Comparison of ENCODE assay signal across 9 cellular contexts in genomic region chr17:67779098-67779672, GRCh38. TPM values are rescaled to one million over a fixed set of nuclear protein-coding genes. Genes with fewer than 3 reads are reported as not detected.
DNase-seq lines count a peak whose midpoint lies in the region; ATAC-seq and TF ChIP-seq lines count a peak whose summit lies in the region.
"Had no signal": no experiment of that assay in that cellular context is flagged by ENCODE, and none has a peak within 500 bp of the region (broad histone marks: within the 10 kb centered on the region; RNA-seq: fewer than 3 reads in every experiment).

No MANE protein-coding gene starts in this region.

- TF ChIP-seq POLR2A in adrenal gland (IDR thresholded peaks at IDR 0.05) = no peak

- H3K36me3 Mint-ChIP-seq in activated CD4-positive, alpha-beta T cell treated with anti-CD3 and anti-CD28 coated beads for 36 hours (ENCODE audit: low read depth) = no peaks in the 10 kb centered on the region
- H3K36me3 Mint-ChIP-seq: activated naive CD8-positive, alpha-beta T cell had no signal

- intact Hi-C loops in activated CD4-positive, alpha-beta T cell treated with anti-CD3 and anti-CD28 coated beads for 36 hours (cut with DNase I, micrococcal nuclease) = loop anchor here in 1 of 2 experiments (1.0 to 2.0 kb wide), 2 partner anchors 62 to 404 kb away; partner anchors contain the start of gene NOL11
- intact Hi-C loops in adrenal gland (cut with DNase I) = no loop called here

- peak overlapping the region in 3 of 5 donors; percentile 54 to 70 (median 55) for H3K27ac ChIP-seq in adrenal gland

- CTCF ChIA-PET in activated CD4-positive, alpha-beta T cell treated with anti-CD3 and anti-CD28 coated beads for 36 hours (lab: Charles Lee) = interaction anchor here (0.6 to 0.7 kb wide), 3 partner anchors 22 to 461 kb away, joined by 3 read pairs; no protein-coding TSS in a partner anchor

- H3K27me3 Mint-ChIP-seq in activated CD4-positive, alpha-beta T cell treated with anti-CD3 and anti-CD28 coated beads for 36 hours = no peaks in the 10 kb centered on the region
- H3K27me3 Mint-ChIP-seq: activated naive CD8-positive, alpha-beta T cell had no signal

- DNase-seq in activated CD4-positive, alpha-beta T cell treated with anti-CD3 and anti-CD28 coated beads for 36 hours = peak; percentile 65
- DNase-seq in activated CD4-positive, alpha-beta T cell treated with anti-CD3 and anti-CD28 coated beads, Interleukin-2, amount 50 U/mL, for 4 hours = no peak
- DNase-seq in NCI-H526 treated with DMSO at 0.1 percent for 48 hours (lab: John Stamatoyannopoulos, UW) (peak; percentile 36), adrenal gland (peak; percentile 79 to 94 (median 92)), iPS-NIHi11 (ENCODE audit: low spot score) (peak; percentile 88)
- DNase-seq in stimulated activated CD8-positive, alpha-beta memory T cell treated with anti-CD3 and anti-CD28 coated beads, Interleukin-2, amount 100 ng/mL, for 48 hours (ENCODE audit: low read depth in 2 of 2) = peak; percentile 11 to 12

- ATAC-seq in activated CD4-positive, alpha-beta T cell treated with anti-CD3 and anti-CD28 coated beads for 36 hours = peak; percentile 72
- ATAC-seq in GM18858 (IDR thresholded peaks at IDR 0.05; ENCODE audit: unreplicated experiment) (no peak), GM18907 (IDR thresholded peaks at IDR 0.05; ENCODE audit: unreplicated experiment) (no peak)

- H3K4me1 Mint-ChIP-seq in activated CD4-positive, alpha-beta T cell treated with anti-CD3 and anti-CD28 coated beads for 36 hours = no peaks in the 10 kb centered on the region

- H3K9me3 Mint-ChIP-seq in activated CD4-positive, alpha-beta T cell treated with anti-CD3 and anti-CD28 coated beads for 36 hours (ENCODE audit: low read depth) = no peaks in the 10 kb centered on the region

- no peaks in the 10 kb centered on the region for H3K27me3 ChIP-seq in adrenal gland

- no peaks in the 10 kb centered on the region for H3K36me3 ChIP-seq in adrenal gland (replicated peaks in 1 of 2)

- no peaks in the 10 kb centered on the region for H3K4me1 ChIP-seq in adrenal gland (replicated peaks in 1 of 2)

- no peak overlapping the region for H3K4me3 Mint-ChIP-seq in activated CD4-positive, alpha-beta T cell treated with anti-CD3 and anti-CD28 coated beads for 36 hours
- H3K4me3 Mint-ChIP-seq: activated naive CD8-positive, alpha-beta T cell had no signal

- WGBS in adrenal gland, 4 donors = 14 to 18% (median 15%) methylated on average over 4 to 13 of the region's 13 CpGs

- H3K27ac Mint-ChIP-seq in activated CD4-positive, alpha-beta T cell treated with anti-CD3 and anti-CD28 coated beads for 36 hours = no peak overlapping the region
- H3K27ac Mint-ChIP-seq: activated naive CD8-positive, alpha-beta T cell had no signal

- H3K9me3 ChIP-seq in adrenal gland (replicated peaks in 1 of 3) = no peaks in the 10 kb centered on the region

- no peak overlapping the region for H3K4me3 ChIP-seq in adrenal gland

- TF ChIP-seq CTCF in adrenal gland (IDR thresholded peaks at IDR 0.05) = peak; percentile 29 to 77 (median 60)

- POLR2A ChIA-PET in activated CD4-positive, alpha-beta T cell treated with anti-CD3 and anti-CD28 coated beads for 36 hours (lab: Charles Lee) = no interaction called here

RNA-seq across cellular contexts. Expression of gene BPTF, which starts 46.1 kb away (rescaled TPM):
- total RNA-seq in activated CD4-positive, alpha-beta T cell treated with anti-CD3 and anti-CD28 coated beads for 36 hours = 100 to 1,000 TPM in 1 of 2 experiments, 10 to 100 TPM in 1; 77.6 to 109 TPM
- total RNA-seq in adrenal gland = 10 to 100 TPM; 50.2 to 91.6 (median 68.4) TPM
- polyA plus RNA-seq in adrenal gland = 10 to 100 TPM; 17.3 to 43.4 (median 27.5) TPM

Comparison
In these comparisons a context has a peak if more than half of its experiments do, and no peak if none do; other contexts are left out.
1. DNase-seq: peak in activated CD4-positive, alpha-beta T cell treated with anti-CD3 and anti-CD28 coated beads for 36 hours (single experiment), NCI-H526 treated with DMSO at 0.1 percent for 48 hours (single experiment), adrenal gland (7 of 7), iPS-NIHi11 (single experiment) and stimulated activated CD8-positive, alpha-beta memory T cell treated with anti-CD3 and anti-CD28 coated beads, Interleukin-2, amount 100 ng/mL, for 48 hours (2 of 2); none in activated CD4-positive, alpha-beta T cell treated with anti-CD3 and anti-CD28 coated beads, Interleukin-2, amount 50 U/mL, for 4 hours (0 of 2).